ENCODE assay signal across 1 cellular context in the genomic region with DNA sequence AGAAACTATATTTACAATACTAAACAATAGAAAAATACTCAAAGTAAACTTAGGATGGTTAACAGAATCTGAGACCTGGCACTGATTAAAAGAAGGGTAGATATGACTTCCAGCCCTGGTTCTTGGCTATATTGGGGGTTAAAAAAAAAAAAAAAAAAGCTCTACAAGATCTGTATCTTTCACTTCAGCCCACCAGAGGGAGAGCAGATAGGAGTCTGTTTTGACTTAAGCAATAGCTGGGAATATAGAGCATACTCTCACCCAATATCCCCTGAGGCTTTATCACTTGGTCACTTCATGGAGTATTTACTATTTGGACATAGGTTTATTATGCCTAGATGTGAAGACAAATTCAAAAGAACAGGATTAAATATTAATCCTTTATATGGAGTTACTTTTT.
TF ChIP-seq lines count a peak whose summit lies in the region.

No MANE protein-coding gene starts in this region.

TF ChIP-seq in GM23338, 12 proteins besides CTCF, POLR2A, EP300 and RAD21 (continued from another document):
- no peak for TF ChIP-seq ZNF462 (CRISPR knock-in tag; IDR thresholded peaks at IDR 0.05)
- TF ChIP-seq, protein P1, sequence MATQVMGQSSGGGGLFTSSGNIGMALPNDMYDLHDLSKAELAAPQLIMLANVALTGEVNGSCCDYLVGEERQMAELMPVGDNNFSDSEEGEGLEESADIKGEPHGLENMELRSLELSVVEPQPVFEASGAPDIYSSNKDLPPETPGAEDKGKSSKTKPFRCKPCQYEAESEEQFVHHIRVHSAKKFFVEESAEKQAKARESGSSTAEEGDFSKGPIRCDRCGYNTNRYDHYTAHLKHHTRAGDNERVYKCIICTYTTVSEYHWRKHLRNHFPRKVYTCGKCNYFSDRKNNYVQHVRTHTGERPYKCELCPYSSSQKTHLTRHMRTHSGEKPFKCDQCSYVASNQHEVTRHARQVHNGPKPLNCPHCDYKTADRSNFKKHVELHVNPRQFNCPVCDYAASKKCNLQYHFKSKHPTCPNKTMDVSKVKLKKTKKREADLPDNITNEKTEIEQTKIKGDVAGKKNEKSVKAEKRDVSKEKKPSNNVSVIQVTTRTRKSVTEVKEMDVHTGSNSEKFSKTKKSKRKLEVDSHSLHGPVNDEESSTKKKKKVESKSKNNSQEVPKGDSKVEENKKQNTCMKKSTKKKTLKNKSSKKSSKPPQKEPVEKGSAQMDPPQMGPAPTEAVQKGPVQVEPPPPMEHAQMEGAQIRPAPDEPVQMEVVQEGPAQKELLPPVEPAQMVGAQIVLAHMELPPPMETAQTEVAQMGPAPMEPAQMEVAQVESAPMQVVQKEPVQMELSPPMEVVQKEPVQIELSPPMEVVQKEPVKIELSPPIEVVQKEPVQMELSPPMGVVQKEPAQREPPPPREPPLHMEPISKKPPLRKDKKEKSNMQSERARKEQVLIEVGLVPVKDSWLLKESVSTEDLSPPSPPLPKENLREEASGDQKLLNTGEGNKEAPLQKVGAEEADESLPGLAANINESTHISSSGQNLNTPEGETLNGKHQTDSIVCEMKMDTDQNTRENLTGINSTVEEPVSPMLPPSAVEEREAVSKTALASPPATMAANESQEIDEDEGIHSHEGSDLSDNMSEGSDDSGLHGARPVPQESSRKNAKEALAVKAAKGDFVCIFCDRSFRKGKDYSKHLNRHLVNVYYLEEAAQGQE (IDR thresholded peaks at IDR 0.05; ENCODE audit: unreplicated experiment), result no peak
- no peak for TF ChIP-seq CREB1 (CRISPR knock-in tag; IDR thresholded peaks at IDR 0.05; ENCODE audit: low read depth)
- no peak for TF ChIP-seq STAT1 (IDR thresholded peaks at IDR 0.05; ENCODE audit: unreplicated experiment)
- no peak for TF ChIP-seq EZH2phosphoT487 (IDR thresholded peaks at IDR 0.05; ENCODE audit: unreplicated experiment)
- TF ChIP-seq, protein P2, sequence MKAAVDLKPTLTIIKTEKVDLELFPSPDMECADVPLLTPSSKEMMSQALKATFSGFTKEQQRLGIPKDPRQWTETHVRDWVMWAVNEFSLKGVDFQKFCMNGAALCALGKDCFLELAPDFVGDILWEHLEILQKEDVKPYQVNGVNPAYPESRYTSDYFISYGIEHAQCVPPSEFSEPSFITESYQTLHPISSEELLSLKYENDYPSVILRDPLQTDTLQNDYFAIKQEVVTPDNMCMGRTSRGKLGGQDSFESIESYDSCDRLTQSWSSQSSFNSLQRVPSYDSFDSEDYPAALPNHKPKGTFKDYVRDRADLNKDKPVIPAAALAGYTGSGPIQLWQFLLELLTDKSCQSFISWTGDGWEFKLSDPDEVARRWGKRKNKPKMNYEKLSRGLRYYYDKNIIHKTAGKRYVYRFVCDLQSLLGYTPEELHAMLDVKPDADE (IDR thresholded peaks at IDR 0.05), result no peak
